34 cellular contexts compared by ENCODE assay signal in the genomic region with DNA sequence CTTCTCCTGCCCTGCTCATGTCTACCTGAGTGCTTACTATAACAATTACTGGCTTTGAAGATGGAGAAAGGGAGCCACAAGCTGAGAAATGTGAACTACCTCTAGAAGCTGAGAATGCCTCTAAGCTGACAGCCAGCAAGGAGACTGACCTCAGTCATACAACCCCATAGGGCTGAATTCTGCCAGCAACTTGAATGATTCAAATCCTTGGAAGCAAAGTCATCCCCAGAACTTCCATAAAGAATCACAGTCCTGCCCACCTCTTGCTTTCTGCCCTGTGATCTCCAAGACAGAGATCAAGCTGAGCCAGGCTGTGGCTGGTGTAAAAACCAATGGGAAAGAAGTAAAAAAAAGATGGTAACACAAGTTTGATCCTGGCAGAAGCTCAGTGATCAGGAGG.
"Had no signal": no experiment of that assay in that cellular context is flagged by ENCODE, and none has a peak within 500 bp of the region (broad histone marks: within the 10 kb centered on the region; RNA-seq: fewer than 3 reads in every experiment).

No MANE protein-coding gene starts in this region.

- H3K9ac ChIP-seq: SK-N-SH had no signal

- H3K4me2 ChIP-seq: SK-N-SH had no signal

- H3K36me3 Mint-ChIP-seq: activated naive CD4-positive, alpha-beta T cell treated with anti-CD3 and anti-CD28 coated beads, Interleukin-2, amount 10 ng/mL, durations not matched to agents 7 days and 5 days; activated naive CD8-positive, alpha-beta T cell treated with anti-CD3 and anti-CD28 coated beads for 36 hours had no signal

- H3K27ac Mint-ChIP-seq: activated CD4-positive, alpha-beta T cell treated with anti-CD3 and anti-CD28 coated beads for 36 hours; activated CD8-positive, alpha-beta T cell treated with anti-CD3 and anti-CD28 coated beads for 36 hours; activated naive CD4-positive, alpha-beta T cell treated with anti-CD3 and anti-CD28 coated beads, Interleukin-2, amount 10 ng/mL, durations not matched to agents 7 days and 5 days; activated naive CD8-positive, alpha-beta T cell treated with anti-CD3 and anti-CD28 coated beads for 36 hours; activated T-cell treated with anti-CD3 and anti-CD28 coated beads, Interleukin-2, amount 50 U/mL, for 72 hours; activated T-helper 2 cell treated with anti-CD3 and anti-CD28 coated beads, Interferon-gamma antibody, Interleukin-2, Interleukin-4, amounts not matched to agents 10 μg/mL and 5 μg/mL and 100 μg/mL, durations not matched to agents 14 hours and 24 hours and 36 hours had no signal

- DNase-seq: activated CD4-positive, alpha-beta T cell treated with anti-CD3 and anti-CD28 coated beads for 36 hours; activated CD4-positive, alpha-beta T cell treated with anti-CD3 and anti-CD28 coated beads, Interleukin-2, amount 50 U/mL, for 1 hour; activated CD8-positive, alpha-beta memory T cell treated with anti-CD3 and anti-CD28 coated beads, Interleukin-2, amount 50 U/mL, for 4 hours; activated CD8-positive, alpha-beta T cell treated with anti-CD3 and anti-CD28 coated beads for 36 hours; activated gamma-delta T cell treated with Interleukin-2 at 50 U/mL for 16 hours; activated naive CD4-positive, alpha-beta T cell treated with anti-CD3 and anti-CD28 coated beads, Interleukin-2, amount 10 ng/mL, durations not matched to agents 7 days and 5 days; activated naive CD8-positive, alpha-beta T cell treated with anti-CD3 and anti-CD28 coated beads for 36 hours; activated T-cell treated with anti-CD3 and anti-CD28 coated beads, Interleukin-2, amount 50 U/mL, for 72 hours; adrenal gland; anterior cingulate cortex; caudate nucleus; colonic mucosa; MG63; MV-4-11; NCI-H1092 treated with DMSO at 0.1 percent for 48 hours; NCI-H1417 treated with DMSO at 0.1 percent for 48 hours; NCI-H1694; NCI-H2029; NCI-H2107; NCI-H2171 treated with DMSO at 0.1 percent for 48 hours; NCI-H345; NCI-H510A; NCI-H526 treated with DMSO at 0.1 percent for 48 hours; NCI-H82; OCI-M1; RPMI8226; SJCRH30; SK-N-SH; T-helper 1 cell; WERI-Rb-1 had no signal

- H3K27ac ChIP-seq: adrenal gland, breast epithelium, colonic mucosa, SJCRH30, WERI-Rb-1 had no signal

- H3K9me2 ChIP-seq: SK-N-SH had no signal

- H3K4me1 Mint-ChIP-seq: activated CD4-positive, alpha-beta T cell treated with anti-CD3 and anti-CD28 coated beads for 36 hours; activated naive CD4-positive, alpha-beta T cell treated with anti-CD3 and anti-CD28 coated beads, Interleukin-2, amount 10 ng/mL, durations not matched to agents 7 days and 5 days; activated naive CD8-positive, alpha-beta T cell treated with anti-CD3 and anti-CD28 coated beads for 36 hours had no signal

- H3K9me3 ChIP-seq: adrenal gland, colonic mucosa, MG63, SJCRH30, SK-N-SH had no signal

- H3K4me3 ChIP-seq: adrenal gland, breast epithelium, colonic mucosa, MG63, SJCRH30 had no signal

- H3K27me3 ChIP-seq: adrenal gland, breast epithelium, colonic mucosa, MG63, SJCRH30 had no signal

- H3K4me3 Mint-ChIP-seq: activated CD4-positive, alpha-beta T cell treated with anti-CD3 and anti-CD28 coated beads for 36 hours; activated CD8-positive, alpha-beta T cell treated with anti-CD3 and anti-CD28 coated beads for 36 hours; activated naive CD4-positive, alpha-beta T cell treated with anti-CD3 and anti-CD28 coated beads, Interleukin-2, amount 10 ng/mL, durations not matched to agents 7 days and 5 days; activated naive CD8-positive, alpha-beta T cell treated with anti-CD3 and anti-CD28 coated beads for 36 hours; activated T-cell treated with anti-CD3 and anti-CD28 coated beads, Interleukin-2, amount 50 U/mL, for 72 hours had no signal

- ATAC-seq: activated CD4-positive, alpha-beta T cell treated with anti-CD3 and anti-CD28 coated beads for 36 hours; activated CD8-positive, alpha-beta T cell treated with anti-CD3 and anti-CD28 coated beads for 36 hours; activated T-cell treated with anti-CD3 and anti-CD28 coated beads, Interleukin-2, amount 50 U/mL, for 72 hours; Panc1; Right ventricle myocardium inferior had no signal

- H3K36me3 ChIP-seq: adrenal gland, breast epithelium, colonic mucosa, MG63, SJCRH30, WERI-Rb-1 had no signal

- H3K27me3 Mint-ChIP-seq: activated CD4-positive, alpha-beta T cell treated with anti-CD3 and anti-CD28 coated beads for 36 hours; activated CD8-positive, alpha-beta T cell treated with anti-CD3 and anti-CD28 coated beads for 36 hours; activated naive CD4-positive, alpha-beta T cell treated with anti-CD3 and anti-CD28 coated beads, Interleukin-2, amount 10 ng/mL, durations not matched to agents 7 days and 5 days; activated naive CD8-positive, alpha-beta T cell treated with anti-CD3 and anti-CD28 coated beads for 36 hours had no signal

- H3K4me1 ChIP-seq: adrenal gland, breast epithelium, colonic mucosa, SJCRH30 had no signal
